In the genomic region with DNA sequence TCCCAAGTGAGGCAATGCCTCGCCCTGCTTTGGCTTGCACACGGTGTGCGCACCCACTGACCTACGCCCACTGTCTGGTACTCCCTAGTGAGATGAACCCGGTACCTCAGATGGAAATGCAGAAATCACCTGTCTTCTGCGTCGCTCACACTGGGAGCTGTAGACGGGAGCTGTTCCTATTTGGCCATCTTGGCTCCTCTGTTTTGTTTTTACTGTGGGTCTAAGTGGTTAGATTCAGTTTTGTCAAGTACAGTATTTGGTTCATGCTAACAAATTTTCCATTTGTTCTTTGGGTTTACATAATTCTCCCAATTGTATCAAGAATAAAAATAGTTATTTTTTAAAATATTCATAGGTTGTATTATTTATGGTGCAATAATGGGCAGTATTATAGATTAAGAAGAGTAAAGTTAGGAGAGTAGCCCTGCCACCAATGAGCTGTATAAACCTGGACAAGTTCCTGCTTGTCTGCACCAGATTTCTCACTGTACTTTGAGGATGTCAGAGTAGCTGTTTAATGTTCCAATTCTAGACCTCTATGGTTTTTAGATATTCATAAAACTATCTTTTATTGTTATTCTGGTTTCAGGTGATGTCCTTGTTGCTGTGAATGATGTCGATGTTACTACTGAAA, we compare ENCODE assay signal across 1 cellular context.
A peak's percentile ranks its signal among the peaks of the same experiment; 100 is the strongest.
TF ChIP-seq lines count a peak whose summit lies in the region.

No MANE protein-coding gene starts in this region.

TF ChIP-seq in K562, 482 proteins besides CTCF, POLR2A, EP300 and RAD21:
- no peak for TF ChIP-seq SRSF1 (IDR thresholded peaks at IDR 0.05; ENCODE audit: low read depth, low read length)
- peak; percentile 29 for TF ChIP-seq TAF1 (IDR thresholded peaks at IDR 0.05; ENCODE audit: control insufficient read depth, extremely low read depth, insufficient read depth, low read length, severe bottlenecking)
- TF ChIP-seq, protein P1, sequence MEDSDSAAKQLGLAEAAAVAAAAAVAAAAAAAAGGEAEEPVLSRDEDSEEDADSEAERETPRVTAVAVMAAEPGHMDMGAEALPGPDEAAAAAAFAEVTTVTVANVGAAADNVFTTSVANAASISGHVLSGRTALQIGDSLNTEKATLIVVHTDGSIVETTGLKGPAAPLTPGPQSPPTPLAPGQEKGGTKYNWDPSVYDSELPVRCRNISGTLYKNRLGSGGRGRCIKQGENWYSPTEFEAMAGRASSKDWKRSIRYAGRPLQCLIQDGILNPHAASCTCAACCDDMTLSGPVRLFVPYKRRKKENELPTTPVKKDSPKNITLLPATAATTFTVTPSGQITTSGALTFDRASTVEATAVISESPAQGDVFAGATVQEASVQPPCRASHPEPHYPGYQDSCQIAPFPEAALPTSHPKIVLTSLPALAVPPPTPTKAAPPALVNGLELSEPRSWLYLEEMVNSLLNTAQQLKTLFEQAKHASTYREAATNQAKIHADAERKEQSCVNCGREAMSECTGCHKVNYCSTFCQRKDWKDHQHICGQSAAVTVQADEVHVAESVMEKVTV (CRISPR knock-in tag; IDR thresholded peaks at IDR 0.05) = no peak
- TF ChIP-seq POLR2G (IDR thresholded peaks at IDR 0.05; ENCODE audit: low read depth, low read length) = peak; percentile 36; the same call in 1 of the 2 replicates
- TF ChIP-seq ATF1 (CRISPR knock-in tag; IDR thresholded peaks at IDR 0.05) = no peak
- TF ChIP-seq ATF1 (tag; IDR thresholded peaks at IDR 0.05) = 0 out of 2 replicates have a peak, but pooled peaks have one; percentile 17
- TF ChIP-seq TAF9B (IDR thresholded peaks at IDR 0.05; ENCODE audit: partially characterized antibody) = peak; percentile 41
- TF ChIP-seq YY1 (IDR thresholded peaks at IDR 0.05; ENCODE audit: borderline replicate concordance in 1 of 3, control insufficient read depth in 1 of 3, extremely low read depth in 1 of 3, insufficient read depth in 3 of 3, insufficient read length in 1 of 3, insufficient replicate concordance in 2 of 3, low read depth in 1 of 3, low read length in 2 of 3) = peak in 1 of 3 experiments; percentile 60
- TF ChIP-seq EP400 (IDR thresholded peaks at IDR 0.05) = 0 out of 2 replicates have a peak, but pooled peaks have one; percentile 17
